Comparison of ENCODE assay signal across 16 cellular contexts in the genomic region with DNA sequence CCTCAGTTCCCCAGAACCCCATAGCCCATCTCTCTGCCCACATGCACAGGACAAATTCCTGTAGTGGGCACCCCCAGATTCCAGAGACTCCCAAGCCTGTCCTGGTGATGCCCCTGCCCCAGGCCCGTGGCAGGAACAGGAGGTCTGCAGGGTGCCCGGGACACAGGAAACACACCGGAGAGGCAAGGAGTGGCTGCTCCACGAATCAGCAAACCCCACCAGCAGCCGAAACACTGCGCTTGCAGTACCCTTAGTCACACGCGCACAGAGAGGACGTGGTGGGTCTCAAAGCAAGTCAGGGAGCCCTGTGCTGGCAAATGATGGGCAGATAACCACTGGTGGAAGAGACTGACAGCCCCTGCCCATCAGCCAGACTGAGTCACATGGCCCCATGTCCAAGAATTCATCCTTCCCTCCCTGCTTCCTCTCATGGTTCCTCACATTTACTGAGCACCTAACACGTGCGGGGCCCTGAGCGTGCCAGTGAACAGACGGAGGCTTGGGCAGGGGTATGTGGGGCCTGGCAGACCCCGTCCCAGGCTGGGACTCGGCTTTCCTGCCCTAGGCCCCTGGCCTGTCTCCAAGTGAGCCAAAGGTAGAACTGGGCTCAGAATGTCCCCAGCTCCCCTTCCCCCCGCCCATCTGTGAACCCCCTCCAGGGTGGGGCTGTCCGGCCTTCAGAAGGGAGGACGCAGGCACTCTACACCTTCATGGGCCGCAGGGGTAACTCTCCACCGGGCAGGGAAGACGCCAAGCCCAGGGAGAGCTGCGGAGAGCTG.
"Had no signal": no experiment of that assay in that cellular context is flagged by ENCODE, and none has a peak within 500 bp of the region (broad histone marks: within the 10 kb centered on the region; RNA-seq: fewer than 3 reads in every experiment).

No MANE protein-coding gene starts in this region.

- H3K4me3 Mint-ChIP-seq: activated naive CD8-positive, alpha-beta T cell treated with anti-CD3 and anti-CD28 coated beads, Interleukin-2, amount 10 ng/mL, durations not matched to agents 7 days and 5 days; activated T-helper 17 cell treated with anti-CD3 and anti-CD28 coated beads, Interleukin-2, amount 50 U/mL, for 72 hours; nephron progenitor cell; stimulated activated memory B cell treated with anti-CD40 and anti-IgM and Interleukin-4, amounts not matched to agents 10 μg/mL and 1 μg/mL and 100 μg/mL, for 72 hours had no signal

- ATAC-seq: activated T-helper 17 cell treated with anti-CD3 and anti-CD28 coated beads, Interleukin-2, amount 50 U/mL, for 72 hours; body of pancreas; left colon; psoas muscle; sciatic nerve; stimulated activated memory B cell treated with anti-CD40 and anti-IgM and Interleukin-4, amounts not matched to agents 10 μg/mL and 1 μg/mL and 100 μg/mL, for 72 hours had no signal

- H3K27ac Mint-ChIP-seq: activated naive CD8-positive, alpha-beta T cell treated with anti-CD3 and anti-CD28 coated beads, Interleukin-2, amount 10 ng/mL, durations not matched to agents 7 days and 5 days; activated T-helper 17 cell treated with anti-CD3 and anti-CD28 coated beads, Interleukin-2, amount 50 U/mL, for 72 hours; nephron progenitor cell; stimulated activated memory B cell treated with anti-CD40 and anti-IgM and Interleukin-4, amounts not matched to agents 10 μg/mL and 1 μg/mL and 100 μg/mL, for 72 hours had no signal

- H3K9me3 Mint-ChIP-seq: activated naive CD8-positive, alpha-beta T cell treated with anti-CD3 and anti-CD28 coated beads, Interleukin-2, amount 10 ng/mL, durations not matched to agents 7 days and 5 days; activated T-helper 17 cell treated with anti-CD3 and anti-CD28 coated beads, Interleukin-2, amount 50 U/mL, for 72 hours; nephron progenitor cell had no signal

- H3K27me3 ChIP-seq: body of pancreas had no signal

- H3K27ac ChIP-seq: body of pancreas, dorsolateral prefrontal cortex, epithelial cell of prostate, psoas muscle had no signal

- H3K4me1 ChIP-seq: body of pancreas, psoas muscle had no signal

- DNase-seq: activated CD4-positive, alpha-beta T cell treated with anti-CD3 and anti-CD28 coated beads for 1 hour; activated CD4-positive, alpha-beta T cell treated with anti-CD3 and anti-CD28 coated beads, Interleukin-2, amount 50 U/mL, for 4 hours; activated naive CD4-positive, alpha-beta T cell treated with Interleukin-2 at 50 U/mL for 16 hours; activated naive CD8-positive, alpha-beta T cell treated with anti-CD3 and anti-CD28 coated beads, Interleukin-2, amount 10 ng/mL, durations not matched to agents 7 days and 5 days; body of pancreas; foreskin fibroblast; left colon; nephron progenitor cell; psoas muscle; stimulated activated CD4-positive, alpha-beta T cell treated with anti-CD3 and anti-CD28 coated beads, Interleukin-4, amount 100 ng/mL, for 24 hours had no signal

- H3K4me3 ChIP-seq: body of pancreas, psoas muscle, smooth muscle cell had no signal

- H3K4me2 ChIP-seq: smooth muscle cell had no signal

- H3K9me3 ChIP-seq: body of pancreas, psoas muscle had no signal

- H3K4me1 Mint-ChIP-seq: activated T-helper 17 cell treated with anti-CD3 and anti-CD28 coated beads, Interleukin-2, amount 50 U/mL, for 72 hours had no signal
